In genomic region chr1:156887324-156887723, GRCh38 we compare ENCODE assay signal across 18 cellular contexts. TPM values are rescaled to one million over a fixed set of nuclear protein-coding genes. Genes with fewer than 3 reads are reported as not detected.
DNase-seq lines count a peak whose midpoint lies in the region; ATAC-seq and TF ChIP-seq lines count a peak whose summit lies in the region.
"Had no signal": no experiment of that assay in that cellular context is flagged by ENCODE, and none has a peak within 500 bp of the region (broad histone marks: within the 10 kb centered on the region; RNA-seq: fewer than 3 reads in every experiment).

No MANE protein-coding gene starts in this region.

- peaks cover 44% of the 10 kb centered on the region for H3K4me1 ChIP-seq in BLaER1
- H3K4me1 ChIP-seq in NT2/D1 (ENCODE audit: insufficient read depth, insufficient read length), result peaks cover 45% of the 10 kb centered on the region
- peaks cover 2% of the 10 kb centered on the region for H3K4me1 ChIP-seq in mesendoderm (ENCODE audit: control insufficient read depth, low read depth, low read length)
- H3K4me1 ChIP-seq in uterus, result no peaks in the 10 kb centered on the region

- no peak overlapping the region for H3K18ac ChIP-seq in mesendoderm (ENCODE audit: low read length)

- intact Hi-C loops in uterus (cut with DNase I; ENCODE audit: low total_unique reads), result loop anchor here (10.0 kb wide), 1 partner anchor 193 kb away; no protein-coding TSS in a partner anchor

- H3K4me2 ChIP-seq in BLaER1 (peak overlapping the region; percentile 14; the same call in 1 of the 2 replicates), mesendoderm (ENCODE audit: low read length) (peak overlapping the region; percentile 34)

- H2BK5ac ChIP-seq in mesendoderm (ENCODE audit: low read length), result no peak overlapping the region

- no peaks in the 10 kb centered on the region for H4K20me1 ChIP-seq in BLaER1

- H3K23ac ChIP-seq in mesendoderm (ENCODE audit: low read length), result no peak overlapping the region

- H3K9me3 ChIP-seq in BLaER1 (no peaks in the 10 kb centered on the region), NT2/D1 (ENCODE audit: insufficient read depth, low read length) (no peaks in the 10 kb centered on the region), uterus (no peaks in the 10 kb centered on the region)
- H3K9me3 ChIP-seq: HAP-1 had no signal

- no peak for TF ChIP-seq CTCF in uterus (IDR thresholded peaks at IDR 0.05)

- H3K4ac ChIP-seq in mesendoderm (ENCODE audit: low read depth, low read length), result no peak overlapping the region

- no peak overlapping the region for H3K9ac ChIP-seq in BLaER1
- H3K9ac ChIP-seq in NT2/D1 (ENCODE audit: insufficient read length, low read depth), result no peak overlapping the region
- H3K9ac ChIP-seq in mesendoderm (ENCODE audit: low read length), result peak overlapping the region; percentile 35

- H3K56ac ChIP-seq in mesendoderm (ENCODE audit: low read length), result peak overlapping the region; percentile 51

- H3K27ac ChIP-seq in BLaER1, result no peak overlapping the region
- H3K27ac ChIP-seq in mesendoderm (ENCODE audit: low read depth, low read length), result no peak overlapping the region
- H3K27ac ChIP-seq in uterus, result no peak overlapping the region
- H3K27ac ChIP-seq: C4-2B had no signal

- H3K36me3 ChIP-seq in BLaER1 (no peaks in the 10 kb centered on the region), H7 (replicated peaks; ENCODE audit: control insufficient read depth, insufficient read depth, low read length) (no peaks in the 10 kb centered on the region), NT2/D1 (ENCODE audit: insufficient read depth, insufficient read length, low read length) (no peaks in the 10 kb centered on the region), mesendoderm (ENCODE audit: control insufficient read depth, insufficient read depth, low read length) (no peaks in the 10 kb centered on the region), uterus (no peaks in the 10 kb centered on the region)
- H3K36me3 ChIP-seq: HAP-1 had no signal

- H2BK15ac ChIP-seq in mesendoderm (replicated peaks; ENCODE audit: low read depth), result no peak overlapping the region

- ATAC-seq in HG03565 (IDR thresholded peaks at IDR 0.05; ENCODE audit: unreplicated experiment), result no peak
- ATAC-seq in HG02759 (IDR thresholded peaks at IDR 0.05; ENCODE audit: unreplicated experiment), result no peak
- ATAC-seq: K562 had no signal

- H3K79me1 ChIP-seq in mesendoderm (ENCODE audit: low read length), result no peaks in the 10 kb centered on the region

- H3K4me3 ChIP-seq in BLaER1 (no peak overlapping the region), H7 (ENCODE audit: insufficient read depth, low read depth, low read length) (peak overlapping the region; percentile 4; the same call in 1 of the 2 replicates), NT2/D1 (ENCODE audit: insufficient read length, low read depth) (peak overlapping the region; percentile 8), mesendoderm (ENCODE audit: low read length) (no peak overlapping the region), uterus (no peak overlapping the region)
- H3K4me3 ChIP-seq: HAP-1, K562 had no signal

- peak; percentile 68 for DNase-seq in H7
- DNase-seq in NT2/D1 (ENCODE audit: low read depth, low spot score), result no peak
- no peak for DNase-seq in mesendoderm
- no peak for DNase-seq in uterus
- DNase-seq: DMS79; NCI-H1092 treated with DMSO at 0.1 percent for 48 hours; NCI-H1694 treated with DMSO at 0.1 percent for 48 hours; NCI-H526 treated with DMSO at 0.1 percent for 48 hours; NK-92 treated with Interleukin-12 subunit alpha and Interleukin-12 subunit beta, amount 100 ng/mL, for 24 hours; SHP77; T-helper 1 cell had no signal

- H3K79me2 ChIP-seq in mesendoderm (ENCODE audit: control insufficient read depth, insufficient read depth, low read length), result no peaks in the 10 kb centered on the region

- H3K27me3 ChIP-seq in BLaER1, result peaks cover 8% of the 10 kb centered on the region
- H3K27me3 ChIP-seq in H7 (ENCODE audit: control insufficient read depth, insufficient read depth, low read length), result peaks cover 35% of the 10 kb centered on the region
- peaks cover 12% of the 10 kb centered on the region for H3K27me3 ChIP-seq in NT2/D1 (ENCODE audit: insufficient read depth, insufficient read length)
- no peaks in the 10 kb centered on the region for H3K27me3 ChIP-seq in mesendoderm (ENCODE audit: insufficient read depth, low read length, poor library complexity)
- no peaks in the 10 kb centered on the region for H3K27me3 ChIP-seq in uterus

- no peak overlapping the region for H2BK120ac ChIP-seq in mesendoderm (ENCODE audit: low read depth, low read length)

- no CpG with 5 or more reads among the region's 3 CpGs for WGBS in mesendoderm (ENCODE audit: extremely low coverage, insufficient coverage, low lambda C conversion rate)

- no peak overlapping the region for H2AK5ac ChIP-seq in mesendoderm (ENCODE audit: low read length)

- TF ChIP-seq POLR2A in uterus (IDR thresholded peaks at IDR 0.05), result no peak

- H4K8ac ChIP-seq in mesendoderm (ENCODE audit: low read depth, low read length), result no peak overlapping the region

- no peak overlapping the region for H4K5ac ChIP-seq in mesendoderm (ENCODE audit: low read length)

RNA-seq across cellular contexts. Expression of gene PEAR1, which starts 6.2 kb away (rescaled TPM):
- 1.2 and 1.8 TPM in 2 replicates for total RNA-seq in H7 (2014; rRNA removed; shearing (Covaris generic))
- 0.46 TPM for polyA plus RNA-seq in mesendoderm (2013, experiment 1 of 2)
- 0.39 TPM for polyA plus RNA-seq in mesendoderm (2013, experiment 2 of 2)
- 10 to 100 TPM in 3 of 4 donors, 1 to 10 TPM in 1; 7.4 to 41.8 (median 17.9) TPM for total RNA-seq in uterus
- total RNA-seq: OCI-LY7 had no signal

RNA-seq across cellular contexts. Expression of gene NTRK1, which starts 26.7 kb away (rescaled TPM):
- total RNA-seq in H7 (2014; rRNA removed; shearing (Covaris generic)), result 0.07 and 0.22 TPM in 2 replicates
- 0.04 TPM for polyA plus RNA-seq in mesendoderm (2013, experiment 1 of 2)
- polyA plus RNA-seq in mesendoderm (2013, experiment 2 of 2), result 0.03 TPM
- 10 to 100 TPM in 1 of 4 donors, 1 to 10 TPM in 1, under 1 TPM in 2; 0.35 to 19.2 (median 3.6) TPM for total RNA-seq in uterus
- total RNA-seq: OCI-LY7 had no signal

RNA-seq across cellular contexts. Expression of gene INSRR, which starts 28.4 kb away (rescaled TPM):
- not detected in 2 replicates for total RNA-seq in H7 (2014; rRNA removed; shearing (Covaris generic))
- not detected for polyA plus RNA-seq in mesendoderm (2013, experiment 1 of 2)
- polyA plus RNA-seq in mesendoderm (2013, experiment 2 of 2), result under 0.01 TPM
- 1 to 10 TPM in 1 of 4 donors, not detected in 3; 1.2 TPM for total RNA-seq in uterus
- total RNA-seq: OCI-LY7 had no signal

RNA-seq across cellular contexts. Expression of gene LRRC71, which starts 33.1 kb away (rescaled TPM):
- not detected in 2 replicates for total RNA-seq in H7 (2014; rRNA removed; shearing (Covaris generic))
- not detected for polyA plus RNA-seq in mesendoderm (2013, experiment 1 of 2)
- 0.14 TPM for polyA plus RNA-seq in mesendoderm (2013, experiment 2 of 2)
- total RNA-seq in uterus, result 1 to 10 TPM in 1 of 4 donors, under 1 TPM in 2, not detected in 1; 0.48 to 3.8 (median 0.91) TPM
- total RNA-seq: OCI-LY7 had no signal

Comparison
In these comparisons a context has a peak if more than half of its experiments do, and no peak if none do; other contexts are left out.
1. H3K4me3 ChIP-seq: peak in H7 (single experiment) and NT2/D1 (single experiment); none in BLaER1 (single experiment), mesendoderm (single experiment) and uterus (0 of 2).